ENCODE assay signal across 15 cellular contexts in genomic region chr1:231576804-231577718, GRCh38. TPM values are rescaled to one million over a fixed set of nuclear protein-coding genes. Genes with fewer than 3 reads are reported as not detected.
DNase-seq lines count a peak whose midpoint lies in the region; ATAC-seq and TF ChIP-seq lines count a peak whose summit lies in the region.
"Had no signal": no experiment of that assay in that cellular context is flagged by ENCODE, and none has a peak within 500 bp of the region (broad histone marks: within the 10 kb centered on the region; RNA-seq: fewer than 3 reads in every experiment).

No MANE protein-coding gene starts in this region.

- H3K4me1 Mint-ChIP-seq in Caco-2 (ENCODE audit: low read depth, unreplicated experiment): peaks cover 8% of the 10 kb centered on the region
- no peaks in the 10 kb centered on the region for H3K4me1 Mint-ChIP-seq in activated naive CD8-positive, alpha-beta T cell treated with anti-CD3 and anti-CD28 coated beads, Interleukin-2, amount 50 U/mL, for 24 hours
- H3K4me1 Mint-ChIP-seq: CD14-positive monocyte; CD4-positive, alpha-beta memory T cell had no signal

- intact Hi-C loops in Caco-2 (cut with micrococcal nuclease; ENCODE audit: unreplicated experiment): no loop called here

- no TSS peak for BruUV-seq in Caco-2 (replicated peaks; lab: Mats Ljungman, UMichigan)

- DNase-seq in Caco-2: peak in 1 of 2 experiments; percentile 5
- DNase-seq in DMS53 treated with DMSO at 0.1 percent for 48 hours (lab: John Stamatoyannopoulos, UW; ENCODE audit: unreplicated experiment): peak; percentile 17
- peak; percentile 92 for DNase-seq in LNCaP clone FGC (ENCODE audit: low read depth)
- no peak for DNase-seq in activated naive CD8-positive, alpha-beta T cell treated with anti-CD3 and anti-CD28 coated beads, Interleukin-2, amount 50 U/mL, for 24 hours
- DNase-seq in activated CD4-positive, CD25-positive, alpha-beta regulatory T cell (lab: John Stamatoyannopoulos, UW): no peak
- DNase-seq in NCI-H1048 (lab: John Stamatoyannopoulos, UW): no peak
- DNase-seq: CD4-positive, alpha-beta memory T cell; DMS 273 treated with DMSO at 0.1 percent for 48 hours; DMS79; GDM1; GM23248; KG1 had no signal

- ATAC-seq in activated naive CD8-positive, alpha-beta T cell treated with anti-CD3 and anti-CD28 coated beads, Interleukin-2, amount 50 U/mL, for 24 hours: no peak

- no peaks in the 10 kb centered on the region for H3K27me3 ChIP-seq in Caco-2 (replicated peaks; ENCODE audit: control insufficient read depth, insufficient read depth, low read length)
- H3K27me3 ChIP-seq: BLaER1 had no signal

- H3K36me3 ChIP-seq in Caco-2 (ENCODE audit: control insufficient read depth, insufficient read depth, low read length): no peaks in the 10 kb centered on the region
- H3K36me3 ChIP-seq: BLaER1, HAP-1 had no signal

- POLR2A ChIA-PET in Caco-2 (lab: Charles Lee): no interaction called here

- no peak overlapping the region for H3K4me3 Mint-ChIP-seq in Caco-2 (ENCODE audit: unreplicated experiment)
- no peak overlapping the region for H3K4me3 Mint-ChIP-seq in activated naive CD8-positive, alpha-beta T cell treated with anti-CD3 and anti-CD28 coated beads, Interleukin-2, amount 50 U/mL, for 24 hours
- H3K4me3 Mint-ChIP-seq: CD14-positive monocyte; CD4-positive, alpha-beta memory T cell had no signal

- no peaks in the 10 kb centered on the region for H3K9me3 ChIP-seq in Caco-2
- H3K9me3 ChIP-seq: BLaER1, HAP-1 had no signal

- CTCF ChIA-PET in Caco-2 (lab: Charles Lee): no interaction called here

- peaks cover 5% of the 10 kb centered on the region for H3K4me1 ChIP-seq in Caco-2
- H3K4me1 ChIP-seq: BLaER1, HAP-1 had no signal

- TF ChIP-seq CTCF in Caco-2 (IDR thresholded peaks at IDR 0.05; ENCODE audit: insufficient read depth in 1 of 2, low read depth in 1 of 2, low read length in 1 of 2, severe bottlenecking in 1 of 2, unreplicated experiment in 1 of 2): no peak
- no peak for TF ChIP-seq CTCF in LNCaP clone FGC (IDR thresholded peaks at IDR 0.05; ENCODE audit: control insufficient read depth, extremely low read depth, insufficient read depth)

- no peak overlapping the region for H3K4me3 ChIP-seq in Caco-2 (ENCODE audit: low read depth, low read length)
- H3K4me3 ChIP-seq in LNCaP clone FGC (ENCODE audit: low read depth, low read length): no peak overlapping the region
- H3K4me3 ChIP-seq: BLaER1, GM23248, HAP-1 had no signal

- H3K9me3 Mint-ChIP-seq in Caco-2 (ENCODE audit: unreplicated experiment): no peaks in the 10 kb centered on the region
- H3K9me3 Mint-ChIP-seq in activated naive CD8-positive, alpha-beta T cell treated with anti-CD3 and anti-CD28 coated beads, Interleukin-2, amount 50 U/mL, for 24 hours: no peaks in the 10 kb centered on the region
- H3K9me3 Mint-ChIP-seq: CD14-positive monocyte; CD4-positive, alpha-beta memory T cell had no signal

- no peaks in the 10 kb centered on the region for H3K36me3 Mint-ChIP-seq in Caco-2 (ENCODE audit: insufficient read depth, unreplicated experiment)
- H3K36me3 Mint-ChIP-seq in activated naive CD8-positive, alpha-beta T cell treated with anti-CD3 and anti-CD28 coated beads, Interleukin-2, amount 50 U/mL, for 24 hours (ENCODE audit: low read depth): no peaks in the 10 kb centered on the region
- H3K36me3 Mint-ChIP-seq: CD14-positive monocyte had no signal

- H3K27me3 Mint-ChIP-seq in Caco-2 (ENCODE audit: insufficient read depth, unreplicated experiment): no peaks in the 10 kb centered on the region
- no peaks in the 10 kb centered on the region for H3K27me3 Mint-ChIP-seq in activated naive CD8-positive, alpha-beta T cell treated with anti-CD3 and anti-CD28 coated beads, Interleukin-2, amount 50 U/mL, for 24 hours
- H3K27me3 Mint-ChIP-seq: CD4-positive, alpha-beta memory T cell had no signal

- H3K27ac Mint-ChIP-seq in Caco-2 (ENCODE audit: unreplicated experiment): peak overlapping the region; percentile 6
- no peak overlapping the region for H3K27ac Mint-ChIP-seq in activated naive CD8-positive, alpha-beta T cell treated with anti-CD3 and anti-CD28 coated beads, Interleukin-2, amount 50 U/mL, for 24 hours
- H3K27ac Mint-ChIP-seq: CD4-positive, alpha-beta memory T cell had no signal

RNA-seq across cellular contexts. Expression of gene TSNAX, which starts 48.6 kb away (rescaled TPM):
- total RNA-seq in Caco-2 (2022): 37.0 and 39.0 TPM in 2 replicates

RNA-seq across cellular contexts. Expression of gene DISC1, which starts 49.5 kb away (rescaled TPM):
- total RNA-seq in Caco-2 (2022): 13.5 TPM in 2 replicates

Comparison
In these comparisons a context has a peak if more than half of its experiments do, and no peak if none do; other contexts are left out.
1. DNase-seq: peak in DMS53 treated with DMSO at 0.1 percent for 48 hours (single experiment) and LNCaP clone FGC (single experiment); none in activated naive CD8-positive, alpha-beta T cell treated with anti-CD3 and anti-CD28 coated beads, Interleukin-2, amount 50 U/mL, for 24 hours (single experiment), activated CD4-positive, CD25-positive, alpha-beta regulatory T cell (0 of 4) and NCI-H1048 (single experiment).